Comparison of ENCODE assay signal across 8 cellular contexts in the genomic region with DNA sequence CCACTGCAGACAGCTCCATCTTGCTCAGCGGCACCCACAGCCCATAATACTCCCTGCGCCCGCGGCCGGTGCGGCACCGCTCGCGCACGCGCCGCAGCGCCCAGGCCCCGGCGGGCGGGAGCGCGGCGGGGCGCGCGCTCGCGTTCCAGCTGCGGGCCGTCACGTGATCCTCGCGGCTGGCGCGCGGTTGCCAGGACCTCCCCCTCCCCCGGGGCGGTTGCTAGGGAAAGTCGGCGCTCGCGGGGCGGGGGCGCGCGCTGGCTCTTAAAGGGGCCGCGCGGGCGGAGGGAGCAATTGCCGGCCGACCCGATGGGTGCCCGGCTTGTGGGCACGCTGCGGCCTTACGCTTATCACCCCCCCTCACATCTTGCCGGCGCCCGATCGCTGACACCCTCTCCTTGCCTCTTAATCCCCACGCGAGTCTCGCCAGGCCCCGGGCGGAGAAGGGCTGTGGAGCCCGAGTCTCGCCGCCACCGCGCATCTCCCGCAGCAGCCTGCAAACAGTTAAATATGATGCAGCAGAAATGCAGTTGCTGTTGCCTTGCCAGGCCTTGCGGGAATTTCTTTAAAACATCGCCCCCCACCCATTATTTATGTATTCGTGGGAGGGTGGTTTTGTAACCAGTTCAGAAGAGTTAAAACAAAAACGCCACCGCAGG. TPM values are rescaled to one million over a fixed set of nuclear protein-coding genes. Genes with fewer than 3 reads are reported as not detected.
DNase-seq lines count a peak whose midpoint lies in the region; ATAC-seq and TF ChIP-seq lines count a peak whose summit lies in the region.

A gene (minus strand): TSS at position 45 of the 659 bp plus-strand sequence. CDS start 26 bp downstream, at position 19.

- DNase-seq in DMS153 treated with DMSO at 0.1 percent for 48 hours (lab: John Stamatoyannopoulos, UW; ENCODE audit: unreplicated experiment) = peak; percentile 90
- DNase-seq in GM23248 = peak; percentile 98
- DNase-seq in LHCN-M2 (ENCODE audit: low read depth) = peak; percentile 87
- peak; percentile 91 for DNase-seq in RKO (ENCODE audit: low spot score)
- peak; percentile 96 to 97 for DNase-seq in activated T-cell treated with anti-CD3 and anti-CD28 coated beads, Interleukin-2, amount 50 U/mL, for 72 hours
- DNase-seq in esophagus muscularis mucosa (ENCODE audit: extremely low spot score) = peak; percentile 97
- peak; percentile 93 for DNase-seq in stimulated activated CD8-positive, alpha-beta memory T cell treated with anti-CD3 and anti-CD28 coated beads, Interleukin-7, amount 100 ng/mL, for 24 hours (ENCODE audit: low read depth)

- H3K27ac Mint-ChIP-seq in activated T-cell treated with anti-CD3 and anti-CD28 coated beads, Interleukin-2, amount 50 U/mL, for 72 hours = peak within 1 kb of the TSS; percentile 93

- peak; percentile 63 to 66 for ATAC-seq in activated T-cell treated with anti-CD3 and anti-CD28 coated beads, Interleukin-2, amount 50 U/mL, for 72 hours (replicated peaks in 1 of 2)

- peaks cover 6% of the 10 kb centered on the region for H3K4me1 ChIP-seq in GM23248 (ENCODE audit: insufficient read depth)
- peaks cover 42 to 55% (median 53%) of the 10 kb centered on the region in 4 donors for H3K4me1 ChIP-seq in esophagus muscularis mucosa
- peaks cover 18 to 35% of the 10 kb centered on the region in 2 donors for H3K4me1 ChIP-seq in muscle layer of duodenum (ENCODE audit: control insufficient read depth in 1 of 2, insufficient read depth in 2 of 2, low read length in 2 of 2)

- H3K27ac ChIP-seq in GM23248 = peak within 1 kb of the TSS; percentile 42
- H3K27ac ChIP-seq in esophagus muscularis mucosa (replicated peaks in 1 of 4) = peak within 1 kb of the TSS; percentile 94 to 99 (median 97)
- H3K27ac ChIP-seq in muscle layer of duodenum (ENCODE audit: low read length) = peak within 1 kb of the TSS; percentile 91

- intact Hi-C loops in esophagus muscularis mucosa (cut with DNase I) = no loop called here

- no peaks in the 10 kb centered on the region for H3K27me3 ChIP-seq in GM23248 (replicated peaks; ENCODE audit: insufficient read depth)
- H3K27me3 ChIP-seq in esophagus muscularis mucosa = no peaks in the 10 kb centered on the region
- no peaks in the 10 kb centered on the region for H3K27me3 ChIP-seq in muscle layer of duodenum (ENCODE audit: low read depth, low read length)

- WGBS in GM23248 (ENCODE audit: low coverage in 1 of 2, low lambda C conversion rate in 2 of 2, missing lambda C conversion rate in 2 of 2), 2 experiments = 0 to 2% methylated on average over 65 to 66 of the region's 73 CpGs
- 0% methylated on average over 13 of the region's 73 CpGs for WGBS in esophagus muscularis mucosa

- H3K4me3 ChIP-seq in GM23248 (peak within 1 kb of the TSS; percentile 79), esophagus muscularis mucosa (peak within 1 kb of the TSS; percentile 78 to 99 (median 91)), muscle layer of duodenum (ENCODE audit: low read depth in 1 of 2, low read length in 2 of 2) (peak within 1 kb of the TSS; percentile 78 to 83)

- H3K9ac ChIP-seq in GM23248 = peak within 1 kb of the TSS; percentile 86

- TF ChIP-seq CTCF in esophagus muscularis mucosa (IDR thresholded peaks at IDR 0.05) = no peak

- H3K9me3 Mint-ChIP-seq in activated T-cell treated with anti-CD3 and anti-CD28 coated beads, Interleukin-2, amount 50 U/mL, for 72 hours = no peaks in the 10 kb centered on the region

- peak within 1 kb of the TSS; percentile 97 to 98 for H3K4me3 Mint-ChIP-seq in activated T-cell treated with anti-CD3 and anti-CD28 coated beads, Interleukin-2, amount 50 U/mL, for 72 hours

- peaks cover 6% of the 10 kb centered on the region for H3K27me3 Mint-ChIP-seq in activated T-cell treated with anti-CD3 and anti-CD28 coated beads, Interleukin-2, amount 50 U/mL, for 72 hours (ENCODE audit: low read depth)

- no peaks in the 10 kb centered on the region for H3K9me3 ChIP-seq in GM23248 (ENCODE audit: low read depth)
- H3K9me3 ChIP-seq in esophagus muscularis mucosa = no peaks in the 10 kb centered on the region
- no peaks in the 10 kb centered on the region for H3K9me3 ChIP-seq in muscle layer of duodenum (ENCODE audit: control insufficient read depth in 1 of 2, low read length in 2 of 2)

- H3K36me3 Mint-ChIP-seq in activated T-cell treated with anti-CD3 and anti-CD28 coated beads, Interleukin-2, amount 50 U/mL, for 72 hours (ENCODE audit: insufficient read depth in 2 of 2) = peaks cover 6 to 20% of the 10 kb centered on the region in 2 donors

- peak within 1 kb of the TSS; percentile 97 for H3K4me2 ChIP-seq in GM23248 (ENCODE audit: unreplicated experiment)

- TF ChIP-seq EP300 in esophagus muscularis mucosa (IDR thresholded peaks at IDR 0.05) = no peak

- no peaks in the 10 kb centered on the region for H3K9me2 ChIP-seq in GM23248 (ENCODE audit: insufficient read depth)

- peaks cover 75% of the 10 kb centered on the region for H3K4me1 Mint-ChIP-seq in activated T-cell treated with anti-CD3 and anti-CD28 coated beads, Interleukin-2, amount 50 U/mL, for 72 hours (ENCODE audit: low read depth)

- no peak for TF ChIP-seq POLR2A in esophagus muscularis mucosa (IDR thresholded peaks at IDR 0.05; ENCODE audit: low read depth)

- no peaks in the 10 kb centered on the region for H3F3A ChIP-seq in GM23248 (ENCODE audit: insufficient read depth)

- H3K36me3 ChIP-seq in GM23248 (ENCODE audit: low read depth) = no peaks in the 10 kb centered on the region
- peaks cover 6 to 26% (median 20%) of the 10 kb centered on the region in 4 donors for H3K36me3 ChIP-seq in esophagus muscularis mucosa
- peaks cover 0 to 6% of the 10 kb centered on the region in 2 donors for H3K36me3 ChIP-seq in muscle layer of duodenum (ENCODE audit: control insufficient read depth in 1 of 2, insufficient read depth in 2 of 2, low read length in 2 of 2)

- H2AFZ ChIP-seq in GM23248 = peak within 1 kb of the TSS; percentile 96

- H3K79me2 ChIP-seq in GM23248 (ENCODE audit: insufficient read depth) = peaks cover 9% of the 10 kb centered on the region

- no peaks in the 10 kb centered on the region for H4K20me1 ChIP-seq in GM23248 (ENCODE audit: insufficient read depth)

- in situ Hi-C loops in GM23248 (cut with MboI) = loop anchor here (10.0 kb wide), 2 partner anchors 132 to 242 kb away; no protein-coding TSS in a partner anchor

RNA-seq across cellular contexts. Expression of the gene that starts here (rescaled TPM):
- 52.1 and 52.7 TPM in 2 replicates for total RNA-seq in GM23248 (2014; rRNA removed; shearing (Covaris generic))
- polyA plus RNA-seq in GM23248 (2016; fragmentation: Nextera tagmentation; extraction: Ambion mirVana) = 51.9 and 55.8 TPM in 2 replicates
- total RNA-seq in LHCN-M2 (2014; rRNA removed) = 29.0 TPM in 2 replicates
- 19.7 TPM for polyA plus RNA-seq in LHCN-M2 (2012)
- 100 to 1,000 TPM; 116 to 124 TPM for total RNA-seq in activated T-cell treated with anti-CD3 and anti-CD28 coated beads, Interleukin-2, amount 50 U/mL, for 72 hours
- total RNA-seq in esophagus muscularis mucosa = 100 to 1,000 TPM in 3 of 4 donors, 10 to 100 TPM in 1; 73.7 to 172 (median 129) TPM

Comparison
In these comparisons a context has a peak if more than half of its experiments do, and no peak if none do; other contexts are left out.
1. Peak in every context shown above with its lines: DNase-seq, ATAC-seq, H3K4me3 ChIP-seq and H3K27ac ChIP-seq.
2. H3K27ac ChIP-seq: peak in every context shown above with its lines; median percentile 97 in esophagus muscularis mucosa; 91 in muscle layer of duodenum; 42 in GM23248.